Comparison of ENCODE assay signal across 27 cellular contexts in the genomic region with DNA sequence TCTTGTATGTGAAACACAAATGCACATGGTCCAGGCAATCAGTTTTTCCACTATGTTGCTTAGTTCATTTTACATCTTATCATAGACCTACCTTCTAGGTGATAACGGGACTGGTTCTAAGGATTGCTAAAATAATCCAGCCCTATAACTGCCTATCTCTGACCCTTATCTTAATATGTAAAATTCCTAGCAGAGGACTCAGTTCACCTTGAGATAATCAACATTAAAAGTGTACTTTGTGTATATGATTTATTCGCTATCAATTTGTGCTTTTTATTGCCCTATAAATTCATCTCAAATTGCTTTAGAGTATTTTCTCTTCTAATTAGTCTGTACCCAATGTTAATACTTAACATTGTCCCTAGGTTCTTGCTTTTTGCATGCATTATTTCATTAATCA.
"Had no signal": no experiment of that assay in that cellular context is flagged by ENCODE, and none has a peak within 500 bp of the region (broad histone marks: within the 10 kb centered on the region; RNA-seq: fewer than 3 reads in every experiment).

No MANE protein-coding gene starts in this region.

- H3K9me3 ChIP-seq: colonic mucosa, esophagus muscularis mucosa, esophagus squamous epithelium, gastrocnemius medialis had no signal

- H3K9me3 Mint-ChIP-seq: dendritic cell treated with granulocyte-macrophage colony-stimulating factor and Interleukin-4, amounts not matched to agents 40 ng/mL and 50 ng/mL, for 4 days; endodermal cell had no signal

- DNase-seq: colonic mucosa; cortex of kidney; dermis blood vessel endothelial cell; dorsolateral prefrontal cortex; effector CD4-positive, alpha-beta T cell; effector CD8-positive, alpha-beta T cell; effector memory CD4-positive, alpha-beta T cell; effector memory CD8-positive, alpha-beta T cell; endodermal cell; erythroblast; esophagus squamous epithelium; foreskin fibroblast; foreskin keratinocyte; foreskin melanocyte; gastrocnemius medialis; glutamatergic neuron; heart left ventricle; heart right ventricle had no signal

- H3K4me3 Mint-ChIP-seq: dendritic cell treated with granulocyte-macrophage colony-stimulating factor and Interleukin-4, amounts not matched to agents 40 ng/mL and 50 ng/mL, for 4 days; effector memory CD8-positive, alpha-beta T cell; endodermal cell had no signal

- H3K27ac Mint-ChIP-seq: dendritic cell treated with granulocyte-macrophage colony-stimulating factor and Interleukin-4, amounts not matched to agents 40 ng/mL and 50 ng/mL, for 4 days; effector memory CD8-positive, alpha-beta T cell; endodermal cell had no signal

- H3K4me3 ChIP-seq: colonic mucosa, coronary artery, dorsolateral prefrontal cortex, esophagus muscularis mucosa, esophagus squamous epithelium, gastrocnemius medialis, heart left ventricle, heart right ventricle had no signal

- H3K27me3 ChIP-seq: colonic mucosa, dorsolateral prefrontal cortex, esophagus muscularis mucosa, esophagus squamous epithelium, foreskin keratinocyte, gastrocnemius medialis, heart left ventricle, heart right ventricle had no signal

- H3K27ac ChIP-seq: colonic mucosa, coronary artery, dorsolateral prefrontal cortex, epithelial cell of prostate, esophagus muscularis mucosa, esophagus squamous epithelium, foreskin keratinocyte, gastrocnemius medialis, heart left ventricle, heart right ventricle had no signal

- H3K27me3 Mint-ChIP-seq: dendritic cell treated with granulocyte-macrophage colony-stimulating factor and Interleukin-4, amounts not matched to agents 40 ng/mL and 50 ng/mL, for 4 days; effector memory CD8-positive, alpha-beta T cell had no signal

- FAIRE-seq: colon, endometrium, endothelial cell of umbilical vein, frontal cortex had no signal

- H3K36me3 ChIP-seq: colonic mucosa, esophagus muscularis mucosa, esophagus squamous epithelium, gastrocnemius medialis, heart left ventricle, heart right ventricle had no signal

- H3K4me1 Mint-ChIP-seq: endodermal cell had no signal

- H3K4me1 ChIP-seq: colonic mucosa, esophagus muscularis mucosa, esophagus squamous epithelium, foreskin keratinocyte, gastrocnemius medialis, heart left ventricle, heart right ventricle had no signal

- ATAC-seq: effector memory CD8-positive, alpha-beta T cell; esophagus mucosa; foreskin keratinocyte; gastrocnemius medialis; heart left ventricle; heart right ventricle had no signal
